8 cellular contexts compared by ENCODE assay signal in genomic region chr19:46954502-46955004, GRCh38.
A peak's percentile ranks its signal among the peaks of the same experiment; 100 is the strongest.
DNase-seq lines count a peak whose midpoint lies in the region; ATAC-seq and TF ChIP-seq lines count a peak whose summit lies in the region.

No MANE protein-coding gene starts in this region.

- peaks cover 5% of the 10 kb centered on the region for H3K36me3 ChIP-seq in A673 (ENCODE audit: insufficient read depth, low read length, poor library complexity, severe bottlenecking)
- H3K36me3 ChIP-seq in liver (ENCODE audit: control insufficient read depth in 4 of 4, insufficient read depth in 3 of 4, low read depth in 1 of 4, low read length in 3 of 4), result peaks cover 0 to 4% (median 0%) of the 10 kb centered on the region in 4 donors

- no peak for DNase-seq in A673 (ENCODE audit: low spot score)
- no peak for DNase-seq in NCI-H1930 (lab: John Stamatoyannopoulos, UW)
- DNase-seq in NCI-H345 (lab: John Stamatoyannopoulos, UW), result no peak
- no peak for DNase-seq in SIG-M5 (lab: John Stamatoyannopoulos, UW)

- TF ChIP-seq RAD21 in liver (IDR thresholded peaks at IDR 0.05), result peak; percentile 21 to 29

- 19% methylated on average over 7 of the region's 7 CpGs for WGBS in liver

- ATAC-seq in GM19468 (IDR thresholded peaks at IDR 0.05; ENCODE audit: extremely low read depth, unreplicated experiment), result peak; percentile 59
- no peak for ATAC-seq in GM21360 (IDR thresholded peaks at IDR 0.05; ENCODE audit: unreplicated experiment)

- intact Hi-C loops in A673 (cut with micrococcal nuclease; ENCODE audit: unreplicated experiment), result no loop called here

- POLR2A ChIA-PET in A673 (lab: Charles Lee; ENCODE audit: low non-redundant PET), result no interaction called here

- no TSS peak for BruUV-seq in A673 (replicated peaks; lab: Mats Ljungman, UMichigan)

- TF ChIP-seq CTCF in A673 (conservative IDR thresholded peaks at IDR 0.05; ENCODE audit: low read depth, low read length) (no peak), VCaP (conservative IDR thresholded peaks at IDR 0.05) (no peak), liver (IDR thresholded peaks at IDR 0.05; ENCODE audit: low read depth, low read length, missing input control) (no peak)

- H3K4me3 ChIP-seq in A673 (ENCODE audit: low read depth, low read length, poor library complexity, severe bottlenecking) (no peak overlapping the region), liver (ENCODE audit: low read depth in 1 of 3, low read length in 3 of 3) (no peak overlapping the region)

- H3K9me3 ChIP-seq in A673 (ENCODE audit: low read depth, low read length, poor library complexity, severe bottlenecking) (no peaks in the 10 kb centered on the region), liver (ENCODE audit: control insufficient read depth in 4 of 4, low read length in 3 of 4) (no peaks in the 10 kb centered on the region)

- no peaks in the 10 kb centered on the region for H3K27me3 ChIP-seq in A673 (replicated peaks; ENCODE audit: insufficient read depth, low read depth, low read length, poor library complexity)
- H3K27me3 ChIP-seq in liver (ENCODE audit: control insufficient read depth in 4 of 4, insufficient read depth in 4 of 4, low read length in 3 of 4), result no peaks in the 10 kb centered on the region

- CTCF ChIA-PET in A673 (lab: Charles Lee), result interaction anchor here (0.6 kb wide), 1 partner anchor 49 kb away, joined by 4 read pairs; no protein-coding TSS in a partner anchor

- H3K27ac ChIP-seq in A673 (ENCODE audit: low read depth, low read length, poor library complexity, severe bottlenecking), result peak overlapping the region; percentile 20
- peak overlapping the region; percentile 76 for H3K27ac ChIP-seq in VCaP
- peak overlapping the region; percentile 58 to 77 for H3K27ac ChIP-seq in liver (ENCODE audit: low read depth in 1 of 2, low read length in 2 of 2)

- H3K4me1 ChIP-seq in A673 (ENCODE audit: insufficient read depth, low read length, poor library complexity, severe bottlenecking), result peaks cover 30% of the 10 kb centered on the region
- H3K4me1 ChIP-seq in liver (ENCODE audit: control insufficient read depth in 4 of 4, insufficient read depth in 4 of 4, low read length in 3 of 4), result peaks cover 21 to 58% (median 42%) of the 10 kb centered on the region in 4 donors

- H3K9ac ChIP-seq in liver (ENCODE audit: low read depth in 1 of 2, low read length in 2 of 2), result peak overlapping the region; percentile 13 to 88

TF ChIP-seq in liver, 16 proteins besides CTCF, POLR2A, EP300 and RAD21:
- peak; percentile 22 for TF ChIP-seq ZBTB33 (IDR thresholded peaks at IDR 0.05)
- peak; percentile 61 for TF ChIP-seq YY1 (IDR thresholded peaks at IDR 0.05)
- TF ChIP-seq HNF4A (conservative IDR thresholded peaks at IDR 0.05), result peak; percentile 75 to 77
- TF ChIP-seq ATF3 (IDR thresholded peaks at IDR 0.05), result peak; percentile 13
- peak; percentile 43 for TF ChIP-seq SP1 (IDR thresholded peaks at IDR 0.05)
- TF ChIP-seq HNF4G (IDR thresholded peaks at IDR 0.05), result peak; percentile 40
- peak in 1 of 2 donors; percentile 56 for TF ChIP-seq RXRA (IDR thresholded peaks at IDR 0.05)
- TF ChIP-seq TAF1 (conservative IDR thresholded peaks at IDR 0.05), result no peak
- TF ChIP-seq GABPA (IDR thresholded peaks at IDR 0.05 in 1 of 2, conservative IDR thresholded peaks at IDR 0.05 in 1 of 2), result no peak
- peak in 1 of 2 donors; percentile 27 for TF ChIP-seq JUND (IDR thresholded peaks at IDR 0.05)

Comparison
In these comparisons a context has a peak if more than half of its experiments do, and no peak if none do; other contexts are left out.
1. H3K27ac ChIP-seq: peak in every context shown above with its lines; median percentile 76 in VCaP; 68 in liver; 20 in A673.